Comparison of ENCODE assay signal across 2 cellular contexts in the genomic region with DNA sequence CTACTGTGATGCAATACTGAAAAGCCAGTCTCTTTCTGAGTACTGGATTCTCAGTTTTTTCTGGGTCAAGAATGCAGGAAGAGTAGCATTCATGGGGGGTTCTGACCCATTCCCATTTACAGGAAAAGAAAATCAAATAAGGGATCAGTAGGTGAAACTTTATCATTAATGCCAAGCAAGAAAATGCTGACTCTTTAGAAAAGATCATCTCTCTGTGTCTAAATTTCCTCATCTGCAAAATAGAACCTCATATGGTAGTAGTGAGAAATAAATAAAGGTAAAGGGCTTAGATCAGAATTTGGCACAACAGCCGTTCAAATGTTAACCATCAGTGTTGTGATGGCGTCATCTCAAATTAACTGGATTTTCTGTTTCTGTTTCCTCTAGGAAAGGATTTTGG.
TF ChIP-seq lines count a peak whose summit lies in the region.

No MANE protein-coding gene starts in this region.

TF ChIP-seq in A549, 52 proteins besides CTCF, POLR2A, EP300 and RAD21 (continued from another document):
- TF ChIP-seq, protein P1, sequence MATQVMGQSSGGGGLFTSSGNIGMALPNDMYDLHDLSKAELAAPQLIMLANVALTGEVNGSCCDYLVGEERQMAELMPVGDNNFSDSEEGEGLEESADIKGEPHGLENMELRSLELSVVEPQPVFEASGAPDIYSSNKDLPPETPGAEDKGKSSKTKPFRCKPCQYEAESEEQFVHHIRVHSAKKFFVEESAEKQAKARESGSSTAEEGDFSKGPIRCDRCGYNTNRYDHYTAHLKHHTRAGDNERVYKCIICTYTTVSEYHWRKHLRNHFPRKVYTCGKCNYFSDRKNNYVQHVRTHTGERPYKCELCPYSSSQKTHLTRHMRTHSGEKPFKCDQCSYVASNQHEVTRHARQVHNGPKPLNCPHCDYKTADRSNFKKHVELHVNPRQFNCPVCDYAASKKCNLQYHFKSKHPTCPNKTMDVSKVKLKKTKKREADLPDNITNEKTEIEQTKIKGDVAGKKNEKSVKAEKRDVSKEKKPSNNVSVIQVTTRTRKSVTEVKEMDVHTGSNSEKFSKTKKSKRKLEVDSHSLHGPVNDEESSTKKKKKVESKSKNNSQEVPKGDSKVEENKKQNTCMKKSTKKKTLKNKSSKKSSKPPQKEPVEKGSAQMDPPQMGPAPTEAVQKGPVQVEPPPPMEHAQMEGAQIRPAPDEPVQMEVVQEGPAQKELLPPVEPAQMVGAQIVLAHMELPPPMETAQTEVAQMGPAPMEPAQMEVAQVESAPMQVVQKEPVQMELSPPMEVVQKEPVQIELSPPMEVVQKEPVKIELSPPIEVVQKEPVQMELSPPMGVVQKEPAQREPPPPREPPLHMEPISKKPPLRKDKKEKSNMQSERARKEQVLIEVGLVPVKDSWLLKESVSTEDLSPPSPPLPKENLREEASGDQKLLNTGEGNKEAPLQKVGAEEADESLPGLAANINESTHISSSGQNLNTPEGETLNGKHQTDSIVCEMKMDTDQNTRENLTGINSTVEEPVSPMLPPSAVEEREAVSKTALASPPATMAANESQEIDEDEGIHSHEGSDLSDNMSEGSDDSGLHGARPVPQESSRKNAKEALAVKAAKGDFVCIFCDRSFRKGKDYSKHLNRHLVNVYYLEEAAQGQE (IDR thresholded peaks at IDR 0.05), result no peak

TF ChIP-seq in neural cell, 6 proteins besides CTCF, POLR2A, EP300 and RAD21:
- TF ChIP-seq, protein P1 (IDR thresholded peaks at IDR 0.05; ENCODE audit: borderline replicate concordance), result no peak
- TF ChIP-seq MXI1 (conservative IDR thresholded peaks at IDR 0.05; ENCODE audit: poor library complexity, severe bottlenecking) (no peak), POLR2AphosphoS5 (IDR thresholded peaks at IDR 0.05) (no peak)
